13 cellular contexts compared by ENCODE assay signal in the genomic region with DNA sequence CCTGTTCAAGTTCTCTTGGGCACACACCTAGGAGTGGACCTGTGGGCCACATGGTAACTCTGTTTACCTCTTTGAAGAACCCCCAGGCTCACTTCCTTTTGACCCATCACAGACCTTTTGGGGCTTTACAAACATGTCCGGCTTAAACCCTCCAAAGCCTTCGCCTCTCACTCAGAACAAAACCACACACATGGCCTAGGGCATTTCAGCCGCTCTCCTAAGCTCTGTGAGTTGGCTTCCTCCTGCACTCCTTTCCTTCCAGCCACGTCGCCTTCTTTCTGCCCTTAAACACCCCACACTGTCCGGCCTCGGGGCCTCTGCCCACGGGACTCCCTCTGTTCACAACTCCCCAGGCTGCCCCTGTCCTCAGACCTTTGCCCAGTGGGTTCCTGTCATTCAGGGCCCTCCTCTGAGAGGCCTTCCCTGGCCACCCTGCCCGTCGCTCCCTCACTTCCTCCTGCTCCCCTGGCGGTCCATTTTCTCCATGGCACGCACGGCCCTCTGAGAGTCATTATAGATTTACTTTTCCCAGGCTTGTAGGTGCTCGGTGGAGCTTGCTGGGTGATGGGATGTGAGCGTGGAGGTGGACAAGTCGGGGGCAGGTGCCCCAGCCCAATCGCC. TPM values are rescaled to one million over a fixed set of nuclear protein-coding genes. Genes with fewer than 3 reads are reported as not detected.
DNase-seq lines count a peak whose midpoint lies in the region; ATAC-seq, FAIRE-seq and TF ChIP-seq lines count a peak whose summit lies in the region.
"Had no signal": no experiment of that assay in that cellular context is flagged by ENCODE, and none has a peak within 500 bp of the region (broad histone marks: within the 10 kb centered on the region; RNA-seq: fewer than 3 reads in every experiment).

No MANE protein-coding gene starts in this region.

- no peak overlapping the region for H3K27ac ChIP-seq in naive thymus-derived CD4-positive, alpha-beta T cell (ENCODE audit: low read depth, low read length)

- H3K4me1 Mint-ChIP-seq in Calu3 (ENCODE audit: low read depth, unreplicated experiment) (no peaks in the 10 kb centered on the region), mesothelial cell of epicardium (no peaks in the 10 kb centered on the region)
- H3K4me1 Mint-ChIP-seq in naive thymus-derived CD4-positive, alpha-beta T cell, result peaks cover 2 to 27% (median 7%) of the 10 kb centered on the region in 7 donors

- TF ChIP-seq POLR2A in H54 (IDR thresholded peaks at IDR 0.05; ENCODE audit: low read depth, low read length), result no peak

- CTCF ChIA-PET in Calu3 (lab: Charles Lee), result interaction anchor here (1.0 to 1.1 kb wide), 2 partner anchors 10 to 53 kb away, joined by 3 to 4 read pairs; a partner anchor contains a TSS
- CTCF ChIA-PET in naive thymus-derived CD4-positive, alpha-beta T cell (lab: Charles Lee), result no interaction called here

- H3K27me3 ChIP-seq in naive thymus-derived CD4-positive, alpha-beta T cell (ENCODE audit: control insufficient read depth in 2 of 2, insufficient read depth in 2 of 2, low read length in 2 of 2), result no peaks in the 10 kb centered on the region

- H3K9me3 Mint-ChIP-seq in Calu3 (ENCODE audit: low read depth, unreplicated experiment) (no peaks in the 10 kb centered on the region), mesothelial cell of epicardium (no peaks in the 10 kb centered on the region)
- H3K9me3 Mint-ChIP-seq in naive thymus-derived CD4-positive, alpha-beta T cell, result peaks cover 0 to 2% (median 0%) of the 10 kb centered on the region in 11 donors
- H3K9me3 Mint-ChIP-seq: CD8-positive, alpha-beta T cell had no signal

- H3K4me3 ChIP-seq in naive thymus-derived CD4-positive, alpha-beta T cell (ENCODE audit: low read length), result no peak overlapping the region

- no peak for FAIRE-seq in H54 (lab: Jason Lieb, UNC)

- peak; percentile 18 for ATAC-seq in GM19438 (IDR thresholded peaks at IDR 0.05; ENCODE audit: low read depth, unreplicated experiment)
- peak; percentile 17 for ATAC-seq in naive thymus-derived CD4-positive, alpha-beta T cell
- ATAC-seq: CD8-positive, alpha-beta T cell had no signal

- no peak overlapping the region for H3K4me3 Mint-ChIP-seq in Calu3 (ENCODE audit: low read depth, unreplicated experiment)
- no peak overlapping the region for H3K4me3 Mint-ChIP-seq in naive thymus-derived CD4-positive, alpha-beta T cell
- H3K4me3 Mint-ChIP-seq in mesothelial cell of epicardium, result no peak overlapping the region
- H3K4me3 Mint-ChIP-seq: CD8-positive, alpha-beta T cell had no signal

- H3K36me3 Mint-ChIP-seq in Calu3 (ENCODE audit: insufficient read depth, unreplicated experiment) (peaks cover 32% of the 10 kb centered on the region), mesothelial cell of epicardium (peaks cover 9% of the 10 kb centered on the region)
- peaks cover 7 to 11% (median 10%) of the 10 kb centered on the region in 5 donors for H3K36me3 Mint-ChIP-seq in naive thymus-derived CD4-positive, alpha-beta T cell

- H3K27ac Mint-ChIP-seq in Calu3 (ENCODE audit: unreplicated experiment) (peak overlapping the region; percentile 1), mesothelial cell of epicardium (no peak overlapping the region)
- peak overlapping the region in 2 of 9 donors; percentile 12 to 37 for H3K27ac Mint-ChIP-seq in naive thymus-derived CD4-positive, alpha-beta T cell
- H3K27ac Mint-ChIP-seq: CD8-positive, alpha-beta T cell had no signal

- TF ChIP-seq CTCF in Calu3 (IDR thresholded peaks at IDR 0.05; ENCODE audit: unreplicated experiment) (peak; percentile 1), mesothelial cell of epicardium (IDR thresholded peaks at IDR 0.05; ENCODE audit: unreplicated experiment) (no peak)

- intact Hi-C loops in Calu3 (cut with micrococcal nuclease; ENCODE audit: unreplicated experiment), result no loop called here
- intact Hi-C loops in naive thymus-derived CD4-positive, alpha-beta T cell (cut with micrococcal nuclease), result no loop called here

- DNase-seq in Calu3, result no peak
- DNase-seq in UCSD-AML1 (lab: John Stamatoyannopoulos, UW; ENCODE audit: unreplicated experiment), result peak; percentile 54
- no peak for DNase-seq in naive thymus-derived CD4-positive, alpha-beta T cell
- no peak for DNase-seq in hypothalamus (lab: John Stamatoyannopoulos, UW)
- DNase-seq in H54 (ENCODE audit: insufficient read length, low spot score), result no peak
- DNase-seq in activated CD8-positive, alpha-beta memory T cell treated with anti-CD3 and anti-CD28 coated beads, Interleukin-2, amount 50 U/mL, for 48 hours, result no peak
- DNase-seq in mesothelial cell of epicardium (ENCODE audit: low spot score in 2 of 2, unreplicated experiment in 2 of 2), result no peak
- DNase-seq: activated CD4-positive, CD25-positive, alpha-beta regulatory T cell treated with anti-CD3 and anti-CD28 coated beads, Interleukin-2, amount 50 U/mL, for 72 hours; CD8-positive, alpha-beta T cell; central memory CD4-positive, alpha-beta T cell; nucleus accumbens; stimulated activated CD4-positive, alpha-beta T cell treated with anti-CD3 and anti-CD28 coated beads, Interleukin-15, amount 100 ng/mL, for 24 hours had no signal

- peaks cover 0 to 21% (median 3%) of the 10 kb centered on the region in 3 experiments for H3K36me3 ChIP-seq in naive thymus-derived CD4-positive, alpha-beta T cell (ENCODE audit: control insufficient read depth in 2 of 3, insufficient read depth in 3 of 3, low read length in 3 of 3)

- no TSS peak for BruUV-seq in Calu3 (replicated peaks; lab: Mats Ljungman, UMichigan)

- H3K4me1 ChIP-seq in naive thymus-derived CD4-positive, alpha-beta T cell (ENCODE audit: control insufficient read depth in 2 of 2, insufficient read depth in 2 of 2, low read length in 2 of 2), result no peaks in the 10 kb centered on the region

- H3K27me3 Mint-ChIP-seq in Calu3 (ENCODE audit: unreplicated experiment) (no peaks in the 10 kb centered on the region), mesothelial cell of epicardium (ENCODE audit: low read depth) (no peaks in the 10 kb centered on the region)
- no peaks in the 10 kb centered on the region for H3K27me3 Mint-ChIP-seq in naive thymus-derived CD4-positive, alpha-beta T cell

- POLR2A ChIA-PET in naive thymus-derived CD4-positive, alpha-beta T cell (lab: Charles Lee), result interaction anchor here (0.6 kb wide), 1 partner anchor 16 kb away, joined by 3 read pairs; no protein-coding TSS in a partner anchor

- no peaks in the 10 kb centered on the region for H3K9me3 ChIP-seq in naive thymus-derived CD4-positive, alpha-beta T cell (ENCODE audit: control insufficient read depth in 2 of 3, low read length in 3 of 3)

RNA-seq across cellular contexts. Expression of a gene that starts 1.9 kb away (rescaled TPM):
- total RNA-seq in Calu3 (2022), result 14.5 and 15.7 TPM in 2 replicates
- total RNA-seq in naive thymus-derived CD4-positive, alpha-beta T cell, result 10 to 100 TPM in 1 of 5 experiments, 1 to 10 TPM in 4; 2.4 to 67.1 (median 6.0) TPM
- polyA plus RNA-seq in naive thymus-derived CD4-positive, alpha-beta T cell, result under 1 TPM; 0.09 to 0.25 TPM
- 4.7 to 7.8 TPM (median 5.8 TPM) in 3 replicates for total RNA-seq in mesothelial cell of epicardium

RNA-seq across cellular contexts. Expression of a gene that starts 9.1 kb away (rescaled TPM):
- 101 and 132 TPM in 2 replicates for total RNA-seq in Calu3 (2022)
- total RNA-seq in naive thymus-derived CD4-positive, alpha-beta T cell, result 100 to 1,000 TPM in 1 of 5 experiments, 10 to 100 TPM in 4; 65.8 to 126 (median 76.1) TPM
- 10 to 100 TPM; 39.2 to 54.6 TPM for polyA plus RNA-seq in naive thymus-derived CD4-positive, alpha-beta T cell
- 91.2 to 101 TPM (median 95.4 TPM) in 3 replicates for total RNA-seq in mesothelial cell of epicardium

RNA-seq across cellular contexts. Expression of a gene that starts 10.3 kb away (rescaled TPM):
- total RNA-seq in Calu3 (2022) (400 and 420 TPM in 2 replicates), mesothelial cell of epicardium (472 to 494 TPM (median 482 TPM) in 3 replicates)
- 10 to 100 TPM in 3 of 5 experiments, 1 to 10 TPM in 2; 4.1 to 63.2 (median 11.9) TPM for total RNA-seq in naive thymus-derived CD4-positive, alpha-beta T cell
- 1 to 10 TPM; 2.7 to 4.5 TPM for polyA plus RNA-seq in naive thymus-derived CD4-positive, alpha-beta T cell

RNA-seq across cellular contexts. Expression of a gene that starts 34.3 kb away (rescaled TPM):
- total RNA-seq in Calu3 (2022) (207 and 218 TPM in 2 replicates), mesothelial cell of epicardium (365 to 369 TPM (median 367 TPM) in 3 replicates)
- total RNA-seq in naive thymus-derived CD4-positive, alpha-beta T cell, result 1 to 10 TPM; 1.2 to 8.8 (median 5.7) TPM
- polyA plus RNA-seq in naive thymus-derived CD4-positive, alpha-beta T cell, result 1 to 10 TPM in 1 of 2 donors, under 1 TPM in 1; 0.64 to 2.2 TPM

RNA-seq across cellular contexts. Expression of a gene that starts 46.7 kb away (rescaled TPM):
- total RNA-seq in Calu3 (2022) (92.0 and 97.0 TPM in 2 replicates), mesothelial cell of epicardium (126 to 128 TPM (median 128 TPM) in 3 replicates)
- total RNA-seq in naive thymus-derived CD4-positive, alpha-beta T cell, result 100 to 1,000 TPM; 102 to 275 (median 175) TPM
- polyA plus RNA-seq in naive thymus-derived CD4-positive, alpha-beta T cell, result 1 to 10 TPM; 4.1 TPM
